17 cellular contexts compared by ENCODE assay signal in the genomic region with DNA sequence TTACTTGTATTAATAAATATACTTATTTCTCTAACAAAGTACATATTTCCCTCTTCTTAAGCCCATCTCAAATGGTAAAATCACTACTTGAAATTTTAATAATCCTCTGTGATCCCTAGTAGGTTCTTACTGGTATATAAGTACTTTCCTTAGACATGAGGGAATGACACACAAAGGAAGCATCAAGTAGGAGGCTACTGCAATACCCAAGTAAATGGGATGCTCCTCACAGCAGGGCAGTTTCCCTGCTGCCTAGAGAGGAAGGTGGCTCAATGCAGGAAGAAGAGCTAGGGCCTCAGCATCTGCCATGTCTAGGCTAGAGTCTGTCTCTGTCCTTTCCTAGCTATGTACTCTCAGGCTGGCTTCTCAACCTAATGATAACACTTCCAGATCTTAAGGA.
DNase-seq lines count a peak whose midpoint lies in the region; ATAC-seq, FAIRE-seq and TF ChIP-seq lines count a peak whose summit lies in the region.
"Had no signal": no experiment of that assay in that cellular context is flagged by ENCODE, and none has a peak within 500 bp of the region (broad histone marks: within the 10 kb centered on the region; RNA-seq: fewer than 3 reads in every experiment).

No MANE protein-coding gene starts in this region.

- no peaks in the 10 kb centered on the region for H3K27me3 ChIP-seq in foreskin keratinocyte
- H3K27me3 ChIP-seq: esophagus squamous epithelium, ovary, suprapubic skin had no signal

- H3K4me2 ChIP-seq in A549: peak overlapping the region; percentile 48
- H3K4me2 ChIP-seq: PC-9 had no signal

- H3K9me3 Mint-ChIP-seq in HFFc6 (peaks cover 5% of the 10 kb centered on the region; the same call in 1 of the 2 replicates), WTC11 (peaks cover 4% of the 10 kb centered on the region; the same call in 1 of the 2 replicates)
- H3K9me3 Mint-ChIP-seq: activated naive CD4-positive, alpha-beta T cell treated with anti-CD3 and anti-CD28 coated beads for 36 hours had no signal

- H3K27me3 Mint-ChIP-seq in HFFc6 (ENCODE audit: insufficient read depth) (peaks cover 2% of the 10 kb centered on the region; the same call in 1 of the 2 replicates), WTC11 (ENCODE audit: low read depth) (no peaks in the 10 kb centered on the region)

- H3K36me3 Mint-ChIP-seq in HFFc6 (ENCODE audit: low read depth) (peaks cover 15% of the 10 kb centered on the region), WTC11 (no peaks in the 10 kb centered on the region)

- H3K4me1 ChIP-seq in A549 (peaks cover 12% of the 10 kb centered on the region), foreskin keratinocyte (peaks cover 15% of the 10 kb centered on the region)
- H3K4me1 ChIP-seq: suprapubic skin had no signal

- no peak overlapping the region for H3K4me3 ChIP-seq in A549
- H3K4me3 ChIP-seq: esophagus squamous epithelium, ovary, PC-9, suprapubic skin had no signal

- ATAC-seq in A549 (peak; percentile 54 to 79; a peak in 4 of 6 replicates), foreskin keratinocyte (peak; percentile 31), WTC11 (no peak)

- H3K4me1 Mint-ChIP-seq in HFFc6 (ENCODE audit: low read depth) (peaks cover 50% of the 10 kb centered on the region), WTC11 (no peaks in the 10 kb centered on the region; the same call in 1 of the 2 replicates)

- H3K4me3 Mint-ChIP-seq in HFFc6: no peak overlapping the region
- H3K4me3 Mint-ChIP-seq in WTC11: no peak overlapping the region
- H3K4me3 Mint-ChIP-seq: activated naive CD4-positive, alpha-beta T cell treated with anti-CD3 and anti-CD28 coated beads for 36 hours had no signal

- DNase-seq in A549 (ENCODE audit: low read depth in 1 of 2, low spot score in 1 of 2) (peak in 1 of 2 experiments; percentile 35), HFFc6 (peak; percentile 2), amniotic epithelial cell (ENCODE audit: low read depth) (peak; percentile 41), foreskin keratinocyte (peak; percentile 29 to 61), H54 (ENCODE audit: insufficient read length, low spot score) (no peak), WTC11 (ENCODE audit: low spot score) (no peak), NK-92 (lab: John Stamatoyannopoulos, UW; ENCODE audit: unreplicated experiment) (no peak)
- no peak for DNase-seq in stimulated activated CD4-positive, alpha-beta T cell treated with anti-CD3 and anti-CD28 coated beads, Interleukin-2, amount 100 ng/mL, for 48 hours
- DNase-seq: activated CD4-positive, CD25-positive, alpha-beta regulatory T cell; esophagus squamous epithelium; NCI-H1048; NCI-H345 had no signal

- TF ChIP-seq EP300 in A549 (IDR thresholded peaks at IDR 0.05): no peak

- TF ChIP-seq POLR2A in A549 (IDR thresholded peaks at IDR 0.05; ENCODE audit: low read length) (no peak), H54 (IDR thresholded peaks at IDR 0.05; ENCODE audit: low read depth, low read length) (no peak)

- no peak for TF ChIP-seq RAD21 in A549 (conservative IDR thresholded peaks at IDR 0.05 in 1 of 2, IDR thresholded peaks at IDR 0.05 in 1 of 2)

- CTCF ChIA-PET in A549 (lab: Yijun Ruan, JAX) (interaction anchor here (0.6 to 3.3 kb wide), 34 partner anchors 9 to 1364 kb away, joined by 3 to 20 read pairs (median 4); no protein-coding TSS in a partner anchor), WTC11 (lab: Charles Lee) (interaction anchor here (0.6 to 2.0 kb wide), 9 partner anchors 10 to 1085 kb away, joined by 3 to 5 read pairs (median 3); no protein-coding TSS in a partner anchor)

- H3K9me3 ChIP-seq in A549: peaks cover 7% of the 10 kb centered on the region; the same call in 1 of the 3 replicates
- H3K9me3 ChIP-seq: esophagus squamous epithelium, ovary, suprapubic skin had no signal

- H3K27ac ChIP-seq in A549 (peak overlapping the region; percentile 80 to 87), foreskin keratinocyte (peak overlapping the region; percentile 79)
- H3K27ac ChIP-seq: esophagus squamous epithelium, ovary, PC-9, suprapubic skin had no signal

- POLR2A ChIA-PET in A549 (lab: Yijun Ruan, JAX) (interaction anchor here (1.3 to 1.6 kb wide), 2 partner anchors 156 to 1086 kb away, joined by 3 to 5 read pairs; no protein-coding TSS in a partner anchor), WTC11 (lab: Charles Lee) (no interaction called here)

- FAIRE-seq in A549 (lab: Jason Lieb, UNC): peak; percentile 73
- no peak for FAIRE-seq in H54 (lab: Jason Lieb, UNC)
- FAIRE-seq: D721Med had no signal

- H3K27ac Mint-ChIP-seq in HFFc6: peak overlapping the region; percentile 94
- H3K27ac Mint-ChIP-seq in WTC11: no peak overlapping the region
- H3K27ac Mint-ChIP-seq: activated naive CD4-positive, alpha-beta T cell treated with anti-CD3 and anti-CD28 coated beads for 36 hours had no signal

- TF ChIP-seq CTCF in A549 (IDR thresholded peaks at IDR 0.05) (no peak), HFFc6 (IDR thresholded peaks at IDR 0.05) (no peak), foreskin keratinocyte (conservative IDR thresholded peaks at IDR 0.05) (no peak), WTC11 (IDR thresholded peaks at IDR 0.05) (no peak)

TF ChIP-seq in A549, 52 proteins besides CTCF, POLR2A, EP300 and RAD21 (continues in another document):
- TF ChIP-seq NR3C1 (IDR thresholded peaks at IDR 0.05): no peak
- no peak for TF ChIP-seq SMC3 (IDR thresholded peaks at IDR 0.05)
- TF ChIP-seq PHF8 (IDR thresholded peaks at IDR 0.05; ENCODE audit: borderline replicate concordance, low read depth): no peak
- no peak for TF ChIP-seq POLR2AphosphoS2 (conservative IDR thresholded peaks at IDR 0.05; ENCODE audit: low read length)
- TF ChIP-seq CBX2 (IDR thresholded peaks at IDR 0.05; ENCODE audit: borderline replicate concordance, low read depth): no peak
- TF ChIP-seq HOXB13 (CRISPR knock-in tag; IDR thresholded peaks at IDR 0.05; ENCODE audit: low read depth): no peak
- TF ChIP-seq ZNF302 (CRISPR knock-in tag; IDR thresholded peaks at IDR 0.05): no peak
- no peak for TF ChIP-seq RARB (CRISPR knock-in tag; IDR thresholded peaks at IDR 0.05)
- no peak for TF ChIP-seq BCL3 (IDR thresholded peaks at IDR 0.05)
- no peak for TF ChIP-seq JUN (IDR thresholded peaks at IDR 0.05)

TF ChIP-seq in WTC11, 78 proteins besides CTCF, POLR2A, EP300 and RAD21:
- TF ChIP-seq HMGA2 (CRISPR knock-in tag; IDR thresholded peaks at IDR 0.05) (no peak), MYBL2 (CRISPR knock-in tag; IDR thresholded peaks at IDR 0.05) (no peak), AR (CRISPR knock-in tag; IDR thresholded peaks at IDR 0.05) (no peak), CREM (CRISPR knock-in tag; IDR thresholded peaks at IDR 0.05) (no peak), GRHL2 (CRISPR knock-in tag; IDR thresholded peaks at IDR 0.05; ENCODE audit: insufficient replicate concordance, severe bottlenecking) (no peak)
- TF ChIP-seq, protein P1, sequence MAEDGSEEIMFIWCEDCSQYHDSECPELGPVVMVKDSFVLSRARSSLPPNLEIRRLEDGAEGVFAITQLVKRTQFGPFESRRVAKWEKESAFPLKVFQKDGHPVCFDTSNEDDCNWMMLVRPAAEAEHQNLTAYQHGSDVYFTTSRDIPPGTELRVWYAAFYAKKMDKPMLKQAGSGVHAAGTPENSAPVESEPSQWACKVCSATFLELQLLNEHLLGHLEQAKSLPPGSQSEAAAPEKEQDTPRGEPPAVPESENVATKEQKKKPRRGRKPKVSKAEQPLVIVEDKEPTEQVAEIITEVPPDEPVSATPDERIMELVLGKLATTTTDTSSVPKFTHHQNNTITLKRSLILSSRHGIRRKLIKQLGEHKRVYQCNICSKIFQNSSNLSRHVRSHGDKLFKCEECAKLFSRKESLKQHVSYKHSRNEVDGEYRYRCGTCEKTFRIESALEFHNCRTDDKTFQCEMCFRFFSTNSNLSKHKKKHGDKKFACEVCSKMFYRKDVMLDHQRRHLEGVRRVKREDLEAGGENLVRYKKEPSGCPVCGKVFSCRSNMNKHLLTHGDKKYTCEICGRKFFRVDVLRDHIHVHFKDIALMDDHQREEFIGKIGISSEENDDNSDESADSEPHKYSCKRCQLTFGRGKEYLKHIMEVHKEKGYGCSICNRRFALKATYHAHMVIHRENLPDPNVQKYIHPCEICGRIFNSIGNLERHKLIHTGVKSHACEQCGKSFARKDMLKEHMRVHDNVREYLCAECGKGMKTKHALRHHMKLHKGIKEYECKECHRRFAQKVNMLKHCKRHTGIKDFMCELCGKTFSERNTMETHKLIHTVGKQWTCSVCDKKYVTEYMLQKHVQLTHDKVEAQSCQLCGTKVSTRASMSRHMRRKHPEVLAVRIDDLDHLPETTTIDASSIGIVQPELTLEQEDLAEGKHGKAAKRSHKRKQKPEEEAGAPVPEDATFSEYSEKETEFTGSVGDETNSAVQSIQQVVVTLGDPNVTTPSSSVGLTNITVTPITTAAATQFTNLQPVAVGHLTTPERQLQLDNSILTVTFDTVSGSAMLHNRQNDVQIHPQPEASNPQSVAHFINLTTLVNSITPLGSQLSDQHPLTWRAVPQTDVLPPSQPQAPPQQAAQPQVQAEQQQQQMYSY (CRISPR knock-in tag; IDR thresholded peaks at IDR 0.05): no peak

Comparison
In these comparisons a context has a peak if more than half of its experiments do, and no peak if none do; other contexts are left out.
1. DNase-seq: peak in HFFc6 (single experiment), amniotic epithelial cell (single experiment) and foreskin keratinocyte (2 of 2); none in stimulated activated CD4-positive, alpha-beta T cell treated with anti-CD3 and anti-CD28 coated beads, Interleukin-2, amount 100 ng/mL, for 48 hours (0 of 2), H54 (single experiment), WTC11 (single experiment) and NK-92 (single experiment).